In genomic region chr16:70391881-70392481, GRCh38 we compare ENCODE assay signal across 10 cellular contexts. TPM values are rescaled to one million over a fixed set of nuclear protein-coding genes. Genes with fewer than 3 reads are reported as not detected.
DNase-seq lines count a peak whose midpoint lies in the region; ATAC-seq, FAIRE-seq and TF ChIP-seq lines count a peak whose summit lies in the region.
"Had no signal": no experiment of that assay in that cellular context is flagged by ENCODE, and none has a peak within 500 bp of the region (broad histone marks: within the 10 kb centered on the region; RNA-seq: fewer than 3 reads in every experiment).

No MANE protein-coding gene starts in this region.

- no peak for TF ChIP-seq EP300 in GM12878 (IDR thresholded peaks at IDR 0.05; ENCODE audit: borderline replicate concordance in 1 of 2, control insufficient read depth in 1 of 2, low read depth in 2 of 2, low read length in 2 of 2)

- in situ Hi-C loops in GM12878 (cut with MboI) = no loop called here

- H3K9me3 ChIP-seq in GM12878 (replicated peaks; ENCODE audit: control insufficient read depth, insufficient read depth, low read length) = no peaks in the 10 kb centered on the region

- H3K9ac ChIP-seq in GM12878 (ENCODE audit: control insufficient read depth, insufficient read depth, low read length) = no peak overlapping the region

- POLR2A ChIA-PET in GM12878 (lab: Charles Lee) = interaction anchor here (0.6 to 1.0 kb wide), 3 partner anchors 12 to 89 kb away, joined by 3 read pairs; no protein-coding TSS in a partner anchor

- SMC1A ChIA-PET in GM12878 (lab: Charles Lee; ENCODE audit: uncharacterized antibody, unreplicated experiment) = interaction anchor here (1.2 to 1.3 kb wide), 2 partner anchors 64 to 133 kb away, joined by 3 read pairs; no protein-coding TSS in a partner anchor

- no TSS peak for BruUV-seq in GM12878 (replicated peaks; lab: Mats Ljungman, UMichigan)

- intact Hi-C loops in GM12878 (cut with micrococcal nuclease; ENCODE audit: unreplicated experiment) (no loop called here), left ventricle myocardium superior (cut with micrococcal nuclease) (loop anchor here (10.0 kb wide), 1 partner anchor 53 kb away; no protein-coding TSS in a partner anchor)

- H3K4me2 ChIP-seq in GM12878 (ENCODE audit: control insufficient read depth, insufficient read depth) = no peak overlapping the region

- 98% methylated on average over 7 of the region's 7 CpGs for WGBS in GM12878 (ENCODE audit: insufficient coverage, insufficient replicate concordance, low lambda C conversion rate, missing lambda C conversion rate)

- H2AFZ ChIP-seq in GM12878 (ENCODE audit: control insufficient read depth, low read depth, low read length) = no peak overlapping the region

- ATAC-seq in GM12878 (no peak), left ventricle myocardium superior (peak; percentile 46), HG03439 (IDR thresholded peaks at IDR 0.05; ENCODE audit: unreplicated experiment) (no peak), HG03378 (IDR thresholded peaks at IDR 0.05; ENCODE audit: unreplicated experiment) (no peak)
- ATAC-seq: activated naive CD8-positive, alpha-beta T cell treated with anti-CD3 and anti-CD28 coated beads, Interleukin-2, amount 50 U/mL, for 24 hours had no signal

- CTCF ChIA-PET in GM12878 (lab: Yijun Ruan, JAX) = interaction anchor here (0.8 to 1.9 kb wide), 2 partner anchors 11 to 16 kb away, joined by 3 to 5 read pairs; no protein-coding TSS in a partner anchor

- no peak for TF ChIP-seq RAD21 in GM12878 (IDR thresholded peaks at IDR 0.05; ENCODE audit: insufficient read depth, low read depth, low read length)

- H3K27ac ChIP-seq in GM12878 (ENCODE audit: control insufficient read depth, insufficient read depth) = no peak overlapping the region

- peaks cover 2% of the 10 kb centered on the region for H3K79me2 ChIP-seq in GM12878 (ENCODE audit: control insufficient read depth, insufficient read depth, low read length)

- RAD21 ChIA-PET in GM12878 (lab: Charles Lee; ENCODE audit: unreplicated experiment) = interaction anchor here (1.0 kb wide), 1 partner anchor 17 kb away, joined by 4 read pairs; no protein-coding TSS in a partner anchor

- DNase-seq in A172 (ENCODE audit: low spot score) = peak; percentile 81
- peak; percentile 70 for DNase-seq in HFF-Myc (ENCODE audit: extremely low read depth, low read depth)
- no peak for DNase-seq in GM12878 (ENCODE audit: low read depth, low spot score)
- peak; percentile 56 for DNase-seq in left ventricle myocardium superior
- no peak for DNase-seq in activated gamma-delta T cell (lab: John Stamatoyannopoulos, UW)
- DNase-seq in mucosa of gallbladder (ENCODE audit: low spot score) = no peak
- DNase-seq: activated naive CD8-positive, alpha-beta T cell treated with anti-CD3 and anti-CD28 coated beads, Interleukin-2, amount 50 U/mL, for 24 hours; NCI-H1436 had no signal

- TF ChIP-seq CTCF in HFF-Myc (IDR thresholded peaks at IDR 0.05; ENCODE audit: low read depth, low read length, missing control alignments) (no peak), GM12878 (IDR thresholded peaks at IDR 0.05 in 2 of 3, conservative IDR thresholded peaks at IDR 0.05 in 1 of 3; ENCODE audit: control insufficient read depth in 2 of 3, extremely low read depth in 1 of 3, insufficient read depth in 1 of 3, low read depth in 3 of 3, low read length in 3 of 3) (no peak)

- H3K4me3 ChIP-seq in HFF-Myc (replicated peaks; ENCODE audit: low read depth, low read length) (no peak overlapping the region), GM12878 (no peak overlapping the region)

- H3K36me3 ChIP-seq in GM12878 (ENCODE audit: control insufficient read depth in 2 of 2, insufficient read depth in 2 of 2, low read length in 1 of 2) = peaks cover 40 to 42% of the 10 kb centered on the region in 2 experiments

- TF ChIP-seq POLR2A in GM12878 (IDR thresholded peaks at IDR 0.05; ENCODE audit: low read depth, low read length) = peak; percentile 25; the same call in 1 of the 2 replicates

- H3K27me3 ChIP-seq in GM12878 (replicated peaks in 1 of 2; ENCODE audit: control insufficient read depth in 2 of 2, insufficient read depth in 2 of 2, low read length in 1 of 2) = no peaks in the 10 kb centered on the region

- no peaks in the 10 kb centered on the region for H4K20me1 ChIP-seq in GM12878 (ENCODE audit: control insufficient read depth, insufficient read depth)

- FAIRE-seq in GM12878 (lab: Jason Lieb, UNC) = no peak

- no peaks in the 10 kb centered on the region; the same call in 1 of the 2 replicates for H3K4me1 ChIP-seq in GM12878 (ENCODE audit: control insufficient read depth, insufficient read depth, low read length)

TF ChIP-seq in GM12878, 131 proteins besides CTCF, POLR2A, EP300 and RAD21:
- no peak for TF ChIP-seq ASH2L (IDR thresholded peaks at IDR 0.05; ENCODE audit: borderline replicate concordance, low read depth)

RNA-seq across cellular contexts. Expression of gene DDX19A, which starts 45.3 kb away (rescaled TPM):
- 40.6 and 47.5 TPM in 2 replicates for total RNA-seq in A172 (2014; rRNA removed; shearing (Covaris generic))
- 77.6 and 80.3 TPM in 2 replicates for total RNA-seq in GM12878 (2013; cell fraction: nucleolus; rRNA removed)
- 41.9 and 42.0 TPM in 2 replicates for total RNA-seq in GM12878 (2014; rRNA removed)
- total RNA-seq in GM12878 (2014; rRNA removed; fragmentation: Illumina TruSeq; extraction: Trizol) = 38.6 and 42.5 TPM in 2 replicates
- 32.1 and 33.9 TPM in 2 replicates for total RNA-seq in GM12878 (2021)
- 17.5 TPM for polyA plus RNA-seq in GM12878 (2011; ENCODE audit: low read depth)
- polyA plus RNA-seq in GM12878 (2011; rRNA removed) = 31.8 and 38.0 TPM in 2 replicates
- polyA plus RNA-seq in GM12878 (2011; cell fraction: cytosol; rRNA removed) = 36.8 and 41.9 TPM in 2 replicates
- polyA plus RNA-seq in GM12878 (2011; cell fraction: nucleus; rRNA removed) = 21.1 and 30.9 TPM in 2 replicates
- polyA plus RNA-seq in GM12878 (2012) = 19.7 and 21.0 TPM in 2 replicates
- 40.3 and 50.6 TPM in 2 replicates for polyA plus RNA-seq in GM12878 (2014; fragmentation: Illumina TruSeq; extraction: Trizol)
- polyA plus RNA-seq in GM12878 (2014; fragmentation: Nextera tagmentation; extraction: Ambion mirVana) = 10 to 100 TPM; 19.5 to 20.7 TPM
- polyA plus RNA-seq in GM12878 (2014; rRNA removed) = 44.1 and 46.3 TPM in 2 replicates
- 10 to 100 TPM; 51.9 to 56.9 TPM for polyA plus RNA-seq in GM12878 (2016; fragmentation: Nextera tagmentation; extraction: Ambion mirVana)
- polyA minus RNA-seq in GM12878 (2011; rRNA and poly(A)+ RNA removed) = 43.8 and 49.0 TPM in 2 replicates
- 13.7 and 14.6 TPM in 2 replicates for polyA minus RNA-seq in GM12878 (2011; cell fraction: cytosol; rRNA and poly(A)+ RNA removed)
- polyA minus RNA-seq in GM12878 (2011; cell fraction: nucleus; rRNA and poly(A)+ RNA removed) = 17.8 and 27.5 TPM in 2 replicates
- total RNA-seq in left ventricle myocardium superior = 25.2 TPM
- total RNA-seq in mucosa of gallbladder = 29.4 TPM

RNA-seq across cellular contexts. Expression of gene ST3GAL2, which starts 46.9 kb away (rescaled TPM):
- 14.4 and 17.3 TPM in 2 replicates for total RNA-seq in A172 (2014; rRNA removed; shearing (Covaris generic))
- total RNA-seq in GM12878 (2013; cell fraction: nucleolus; rRNA removed) = 143 and 167 TPM in 2 replicates
- total RNA-seq in GM12878 (2014; rRNA removed) = 40.2 and 43.7 TPM in 2 replicates
- 22.7 and 28.4 TPM in 2 replicates for total RNA-seq in GM12878 (2014; rRNA removed; fragmentation: Illumina TruSeq; extraction: Trizol)
- 61.7 and 66.7 TPM in 2 replicates for total RNA-seq in GM12878 (2021)
- polyA plus RNA-seq in GM12878 (2011; ENCODE audit: low read depth) = 8.7 TPM
- polyA plus RNA-seq in GM12878 (2011; rRNA removed) = 20.7 and 29.7 TPM in 2 replicates
- 35.3 and 44.9 TPM in 2 replicates for polyA plus RNA-seq in GM12878 (2011; cell fraction: cytosol; rRNA removed)
- polyA plus RNA-seq in GM12878 (2011; cell fraction: nucleus; rRNA removed) = 23.2 and 29.6 TPM in 2 replicates
- polyA plus RNA-seq in GM12878 (2012) = 35.0 and 38.4 TPM in 2 replicates
- 4.9 and 15.5 TPM in 2 replicates for polyA plus RNA-seq in GM12878 (2014; fragmentation: Illumina TruSeq; extraction: Trizol)
- 1 to 10 TPM in 1 of 2 experiments, under 1 TPM in 1; 0.95 to 1.4 TPM for polyA plus RNA-seq in GM12878 (2014; fragmentation: Nextera tagmentation; extraction: Ambion mirVana)
- polyA plus RNA-seq in GM12878 (2014; rRNA removed) = 39.5 and 49.8 TPM in 2 replicates
- 10 to 100 TPM; 10.5 to 23.4 TPM for polyA plus RNA-seq in GM12878 (2016; fragmentation: Nextera tagmentation; extraction: Ambion mirVana)
- 68.2 and 127 TPM in 2 replicates for polyA minus RNA-seq in GM12878 (2011; rRNA and poly(A)+ RNA removed)
- polyA minus RNA-seq in GM12878 (2011; cell fraction: cytosol; rRNA and poly(A)+ RNA removed) = 39.0 and 49.5 TPM in 2 replicates
- 38.8 and 58.4 TPM in 2 replicates for polyA minus RNA-seq in GM12878 (2011; cell fraction: nucleus; rRNA and poly(A)+ RNA removed)
- total RNA-seq in left ventricle myocardium superior = 19.0 TPM
- total RNA-seq in mucosa of gallbladder = 22.9 TPM

Comparison
In these comparisons a context has a peak if more than half of its experiments do, and no peak if none do; other contexts are left out.
1. DNase-seq: peak in A172 (single experiment), HFF-Myc (single experiment) and left ventricle myocardium superior (single experiment); none in GM12878 (single experiment), activated gamma-delta T cell (single experiment) and mucosa of gallbladder (single experiment).